8 cellular contexts compared by ENCODE assay signal in genomic region chr11:77188323-77188911, GRCh38.
A peak's percentile ranks its signal among the peaks of the same experiment; 100 is the strongest.
DNase-seq lines count a peak whose midpoint lies in the region; ATAC-seq and TF ChIP-seq lines count a peak whose summit lies in the region.

No MANE protein-coding gene starts in this region.

- TF ChIP-seq RAD21 in liver (IDR thresholded peaks at IDR 0.05), result peak; percentile 99

- POLR2A ChIA-PET in CD8-positive, alpha-beta memory T cell (lab: Charles Lee), result no interaction called here

- WGBS in liver, result 46% methylated on average over 4 of the region's 4 CpGs

- H3K9ac ChIP-seq in liver (ENCODE audit: low read depth in 1 of 2, low read length in 2 of 2), result no peak overlapping the region

- H3K9me3 ChIP-seq in CD8-positive, alpha-beta memory T cell (ENCODE audit: low read length), result no peaks in the 10 kb centered on the region
- no peaks in the 10 kb centered on the region for H3K9me3 ChIP-seq in liver (ENCODE audit: control insufficient read depth in 4 of 4, low read length in 3 of 4)

- no peaks in the 10 kb centered on the region for H3K36me3 Mint-ChIP-seq in CD8-positive, alpha-beta memory T cell

- no peaks in the 10 kb centered on the region for H3K9me3 Mint-ChIP-seq in CD8-positive, alpha-beta memory T cell

- H3K27me3 ChIP-seq in CD8-positive, alpha-beta memory T cell (ENCODE audit: insufficient read depth, low read length, poor library complexity, severe bottlenecking), result no peaks in the 10 kb centered on the region
- no peaks in the 10 kb centered on the region for H3K27me3 ChIP-seq in liver (ENCODE audit: control insufficient read depth in 4 of 4, insufficient read depth in 4 of 4, low read length in 3 of 4)

- no peaks in the 10 kb centered on the region for H3K4me1 ChIP-seq in CD8-positive, alpha-beta memory T cell (ENCODE audit: insufficient read depth, low read length)
- H3K4me1 ChIP-seq in liver (ENCODE audit: control insufficient read depth in 4 of 4, insufficient read depth in 4 of 4, low read length in 3 of 4), result peaks cover 0 to 3% (median 2%) of the 10 kb centered on the region in 4 donors

- peaks cover 0 to 8% (median 4%) of the 10 kb centered on the region in 3 donors for H3K4me1 Mint-ChIP-seq in CD8-positive, alpha-beta memory T cell

- TF ChIP-seq CTCF in HFF-Myc (IDR thresholded peaks at IDR 0.05; ENCODE audit: low read depth, low read length, missing control alignments) (peak; percentile 93), choroid plexus epithelial cell (conservative IDR thresholded peaks at IDR 0.05; ENCODE audit: low read depth, low read length) (peak; percentile 96), liver (IDR thresholded peaks at IDR 0.05; ENCODE audit: low read depth, low read length, missing input control) (peak; percentile 94)

- H3K27me3 Mint-ChIP-seq in CD8-positive, alpha-beta memory T cell, result no peaks in the 10 kb centered on the region

- peak; percentile 48 to 74 (median 54) for DNase-seq in CD8-positive, alpha-beta memory T cell
- peak; percentile 51 for DNase-seq in HFF-Myc (ENCODE audit: extremely low read depth, low read depth)
- DNase-seq in NCI-H446 treated with DMSO at 0.1 percent for 48 hours (lab: John Stamatoyannopoulos, UW), result peak; percentile 69
- peak; percentile 45 to 55 for DNase-seq in activated CD4-positive, alpha-beta T cell treated with anti-CD3 and anti-CD28 coated beads for 4 hours
- DNase-seq in choroid plexus epithelial cell (ENCODE audit: low read depth), result peak; percentile 90
- peak; percentile 40 to 54 (median 42) for DNase-seq in stimulated activated CD4-positive, alpha-beta T cell treated with anti-CD3 and anti-CD28 coated beads, TNF-alpha, amount 100 ng/mL, for 48 hours (ENCODE audit: low read depth in 3 of 3)

- no peak overlapping the region for H3K27ac Mint-ChIP-seq in CD8-positive, alpha-beta memory T cell

- no peak for ATAC-seq in GM21717 (IDR thresholded peaks at IDR 0.05; ENCODE audit: unreplicated experiment)

- H3K36me3 ChIP-seq in CD8-positive, alpha-beta memory T cell (ENCODE audit: insufficient read depth, low read length), result no peaks in the 10 kb centered on the region
- peaks cover 4 to 22% (median 14%) of the 10 kb centered on the region in 4 donors for H3K36me3 ChIP-seq in liver (ENCODE audit: control insufficient read depth in 4 of 4, insufficient read depth in 3 of 4, low read depth in 1 of 4, low read length in 3 of 4)

- H3K4me3 ChIP-seq in CD8-positive, alpha-beta memory T cell (ENCODE audit: low read length), result no peak overlapping the region
- H3K4me3 ChIP-seq in HFF-Myc (replicated peaks; ENCODE audit: low read depth, low read length) (no peak overlapping the region), choroid plexus epithelial cell (ENCODE audit: low read depth, low read length) (no peak overlapping the region), liver (ENCODE audit: low read depth in 1 of 3, low read length in 3 of 3) (no peak overlapping the region)

- CTCF ChIA-PET in CD8-positive, alpha-beta memory T cell (lab: Charles Lee), result interaction anchor here (0.7 to 6.5 kb wide), 12 partner anchors 8 to 144 kb away, joined by 3 to 108 read pairs (median 3); partner anchors contain the start of gene MYO7A

- no peak overlapping the region for H3K27ac ChIP-seq in CD8-positive, alpha-beta memory T cell (ENCODE audit: low read depth, low read length)
- H3K27ac ChIP-seq in liver (ENCODE audit: low read depth in 1 of 2, low read length in 2 of 2), result no peak overlapping the region

- no peak overlapping the region for H3K4me3 Mint-ChIP-seq in CD8-positive, alpha-beta memory T cell

TF ChIP-seq in liver, 16 proteins besides CTCF, POLR2A, EP300 and RAD21:
- no peak for TF ChIP-seq EGR1 (IDR thresholded peaks at IDR 0.05; ENCODE audit: low read depth in 2 of 2)
- TF ChIP-seq RXRA (IDR thresholded peaks at IDR 0.05), result peak in 1 of 2 donors; percentile 31
- no peak for TF ChIP-seq REST (IDR thresholded peaks at IDR 0.05)
- TF ChIP-seq ZBTB33 (IDR thresholded peaks at IDR 0.05), result no peak
- TF ChIP-seq GABPA (IDR thresholded peaks at IDR 0.05 in 1 of 2, conservative IDR thresholded peaks at IDR 0.05 in 1 of 2), result no peak
- peak; percentile 16 to 30 for TF ChIP-seq HNF4A (conservative IDR thresholded peaks at IDR 0.05)
